13 cellular contexts compared by ENCODE assay signal in genomic region chr11:125180413-125181305, GRCh38. TPM values are rescaled to one million over a fixed set of nuclear protein-coding genes. Genes with fewer than 3 reads are reported as not detected.
A peak's percentile ranks its signal among the peaks of the same experiment; 100 is the strongest.
DNase-seq lines count a peak whose midpoint lies in the region; ATAC-seq and TF ChIP-seq lines count a peak whose summit lies in the region.
"Had no signal": no experiment of that assay in that cellular context is flagged by ENCODE, and none has a peak within 500 bp of the region (broad histone marks: within the 10 kb centered on the region; RNA-seq: fewer than 3 reads in every experiment).

No MANE protein-coding gene starts in this region.

- no peak overlapping the region for H3K4me3 Mint-ChIP-seq in type B pancreatic cell

- H3K36me3 ChIP-seq in neuronal stem cell (replicated peaks in 1 of 2; ENCODE audit: control insufficient read depth in 2 of 2, insufficient read depth in 2 of 2, low read length in 2 of 2): peaks cover 3 to 15% of the 10 kb centered on the region in 2 donors

- no peak overlapping the region for H2BK12ac ChIP-seq in neuronal stem cell (ENCODE audit: low read length)

- no peak overlapping the region for H3K23ac ChIP-seq in neuronal stem cell (ENCODE audit: low read depth, low read length, poor library complexity)

- H3K36me3 Mint-ChIP-seq in type B pancreatic cell: peaks cover 4% of the 10 kb centered on the region

- DNase-seq in T1000 (lab: John Stamatoyannopoulos, UW) (peak; percentile 46), neuronal stem cell (ENCODE audit: low spot score) (no peak), type B pancreatic cell (ENCODE audit: extremely low spot score, unreplicated experiment) (no peak)
- DNase-seq in activated naive CD4-positive, alpha-beta T cell (lab: John Stamatoyannopoulos, UW): no peak
- DNase-seq: GDM1, left ventricle myocardium superior, NCI-H1417 treated with DMSO at 0.1 percent for 48 hours, T-helper 9 cell had no signal

- H2BK15ac ChIP-seq in neuronal stem cell (ENCODE audit: low read length): no peak overlapping the region

- H2BK5ac ChIP-seq in neuronal stem cell (ENCODE audit: low read length): no peak overlapping the region

- H3K9me3 ChIP-seq in neuronal stem cell (replicated peaks in 1 of 2; ENCODE audit: control insufficient read depth in 2 of 2, insufficient read depth in 1 of 2, low read depth in 1 of 2, low read length in 2 of 2): no peaks in the 10 kb centered on the region

- peak; percentile 65 for ATAC-seq in GM19438 (IDR thresholded peaks at IDR 0.05; ENCODE audit: low read depth, unreplicated experiment)
- ATAC-seq in HG02981 (IDR thresholded peaks at IDR 0.05; ENCODE audit: unreplicated experiment): peak; percentile 88
- no peak for ATAC-seq in HG03159 (IDR thresholded peaks at IDR 0.05; ENCODE audit: unreplicated experiment)
- no peak for ATAC-seq in GM19328 (IDR thresholded peaks at IDR 0.05; ENCODE audit: unreplicated experiment)
- ATAC-seq: left ventricle myocardium superior had no signal

- H3K9ac ChIP-seq in neuronal stem cell (ENCODE audit: low read depth, low read length, poor library complexity): no peak overlapping the region

- no peaks in the 10 kb centered on the region for H3K79me1 ChIP-seq in neuronal stem cell (ENCODE audit: low read depth, low read length)

- no peak overlapping the region for H4K91ac ChIP-seq in neuronal stem cell (ENCODE audit: low read depth, low read length, poor library complexity)

- H3K14ac ChIP-seq in neuronal stem cell (ENCODE audit: low read length): no peak overlapping the region

- peaks cover 40% of the 10 kb centered on the region for H3K27me3 Mint-ChIP-seq in type B pancreatic cell

- H2AK5ac ChIP-seq in neuronal stem cell (ENCODE audit: low read depth, low read length): no peak overlapping the region

- peak overlapping the region; percentile 14 for H3K27ac ChIP-seq in neuronal stem cell (replicated peaks; ENCODE audit: low read length)
- H3K27ac ChIP-seq: C4-2B had no signal

- no peak for TF ChIP-seq CTCF in type B pancreatic cell (conservative IDR thresholded peaks at IDR 0.05)

- no peak overlapping the region for H3K4ac ChIP-seq in neuronal stem cell (ENCODE audit: low read length)

- H2AFZ ChIP-seq in neuronal stem cell (ENCODE audit: low read length): no peak overlapping the region

- no peak overlapping the region for H3K18ac ChIP-seq in neuronal stem cell (ENCODE audit: low read length)

- no peak overlapping the region for H3K4me3 ChIP-seq in neuronal stem cell (ENCODE audit: low read length in 2 of 2)

- H3K9me3 Mint-ChIP-seq in type B pancreatic cell: peaks cover 4% of the 10 kb centered on the region

- no peaks in the 10 kb centered on the region for H3K27me3 ChIP-seq in neuronal stem cell (ENCODE audit: control insufficient read depth in 3 of 3, insufficient read depth in 3 of 3, low read depth in 1 of 3, low read length in 3 of 3)

- no peak overlapping the region for H3K4me2 ChIP-seq in neuronal stem cell (ENCODE audit: insufficient read depth, low read length, poor library complexity, severe bottlenecking)

- H3K27ac Mint-ChIP-seq in type B pancreatic cell: no peak overlapping the region

- peaks cover 20 to 21% of the 10 kb centered on the region in 2 donors for H3K4me1 ChIP-seq in neuronal stem cell (ENCODE audit: control insufficient read depth in 2 of 2, insufficient read depth in 1 of 2, low read depth in 1 of 2, low read length in 2 of 2)

- peaks cover 41% of the 10 kb centered on the region for H3K4me1 Mint-ChIP-seq in type B pancreatic cell (ENCODE audit: unreplicated experiment)

- WGBS in neuronal stem cell (ENCODE audit: extremely low coverage in 2 of 2, insufficient read length in 2 of 2, insufficient replicate concordance in 1 of 2), 2 donors: no CpG with 5 or more reads among the region's 6 CpGs

- H4K8ac ChIP-seq in neuronal stem cell (ENCODE audit: low read depth, low read length): no peak overlapping the region

- no peak overlapping the region for H2BK120ac ChIP-seq in neuronal stem cell (ENCODE audit: low read depth, low read length)

RNA-seq across cellular contexts. Expression of gene PKNOX2, which starts 16.1 kb away (rescaled TPM):
- polyA plus RNA-seq in neuronal stem cell (2013, experiment 1 of 2): 20.5 TPM
- 20.4 TPM for polyA plus RNA-seq in neuronal stem cell (2013, experiment 2 of 2)
- 0.95 and 15.3 TPM in 2 replicates for total RNA-seq in type B pancreatic cell (ENCODE audit: low replicate concordance)

Comparison
In these comparisons a context has a peak if more than half of its experiments do, and no peak if none do; other contexts are left out.
1. ATAC-seq: peak in GM19438 (single experiment) and HG02981 (single experiment); none in HG03159 (single experiment) and GM19328 (single experiment).